Comparison of ENCODE assay signal across 8 cellular contexts in the genomic region with DNA sequence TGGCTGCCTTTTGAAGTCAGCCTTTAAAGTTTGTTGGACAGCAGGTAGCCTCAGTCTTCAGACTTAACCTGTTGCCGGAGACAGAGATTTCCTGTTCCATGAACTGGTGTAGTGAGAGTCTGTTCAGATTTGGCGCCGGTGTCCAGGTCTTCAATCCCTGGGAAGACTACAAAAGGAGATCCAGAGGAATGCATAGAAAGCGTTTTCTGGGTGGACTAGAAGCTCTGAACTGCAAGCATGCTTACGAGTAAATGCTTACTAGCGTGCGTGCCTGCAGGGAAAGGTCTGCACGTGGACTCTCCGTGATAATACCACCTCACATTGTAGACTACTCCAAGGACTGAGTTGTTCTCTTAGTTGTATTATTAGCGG. TPM values are rescaled to one million over a fixed set of nuclear protein-coding genes. Genes with fewer than 3 reads are reported as not detected.
DNase-seq lines count a peak whose midpoint lies in the region; ATAC-seq, FAIRE-seq and TF ChIP-seq lines count a peak whose summit lies in the region.

No MANE protein-coding gene starts in this region.

- H3K36me3 Mint-ChIP-seq in naive thymus-derived CD4-positive, alpha-beta T cell: peaks cover 0 to 8% (median 4%) of the 10 kb centered on the region in 5 donors

- H3K4me1 ChIP-seq in OCI-LY3 (ENCODE audit: low read length): peaks cover 51% of the 10 kb centered on the region
- peaks cover 29 to 39% of the 10 kb centered on the region in 2 donors for H3K4me1 ChIP-seq in naive thymus-derived CD4-positive, alpha-beta T cell (ENCODE audit: control insufficient read depth in 2 of 2, insufficient read depth in 2 of 2, low read length in 2 of 2)

- H4K20me1 ChIP-seq in OCI-LY3 (ENCODE audit: insufficient read depth, low read length): peaks cover 15% of the 10 kb centered on the region

- H3K9me3 Mint-ChIP-seq in naive thymus-derived CD4-positive, alpha-beta T cell: no peaks in the 10 kb centered on the region

- H3K27me3 ChIP-seq in OCI-LY3 (ENCODE audit: low read depth, low read length) (no peaks in the 10 kb centered on the region), dorsolateral prefrontal cortex (no peaks in the 10 kb centered on the region)
- no peaks in the 10 kb centered on the region for H3K27me3 ChIP-seq in naive thymus-derived CD4-positive, alpha-beta T cell (ENCODE audit: control insufficient read depth in 2 of 2, insufficient read depth in 2 of 2, low read length in 2 of 2)

- DNase-seq in GM12892 (ENCODE audit: insufficient read length): no peak
- no peak for DNase-seq in dorsolateral prefrontal cortex
- DNase-seq in naive thymus-derived CD4-positive, alpha-beta T cell: no peak
- DNase-seq in HK-2 (ENCODE audit: unreplicated experiment): no peak
- no peak for DNase-seq in H4 (ENCODE audit: low spot score)
- DNase-seq in D721Med (ENCODE audit: insufficient read length, low spot score): no peak
- no peak for DNase-seq in NCI-H2171 (lab: John Stamatoyannopoulos, UW)

- H3K9ac ChIP-seq in OCI-LY3 (ENCODE audit: low read length): peak overlapping the region; percentile 84

- CTCF ChIA-PET in naive thymus-derived CD4-positive, alpha-beta T cell (lab: Charles Lee): no interaction called here

- POLR2A ChIA-PET in naive thymus-derived CD4-positive, alpha-beta T cell (lab: Charles Lee): interaction anchor here (0.6 to 4.0 kb wide), 3 partner anchors 16 to 38 kb away, joined by 3 to 74 read pairs (median 3); a partner anchor contains a TSS

- TF ChIP-seq CTCF in OCI-LY3 (IDR thresholded peaks at IDR 0.05; ENCODE audit: low read depth, low read length): no peak
- TF ChIP-seq CTCF in dorsolateral prefrontal cortex (IDR thresholded peaks at IDR 0.05 in 54 of 56, conservative IDR thresholded peaks at IDR 0.05 in 2 of 56; ENCODE audit: low read depth in 1 of 56, partially characterized antibody in 56 of 56): no peak
- TF ChIP-seq CTCF in D721Med (IDR thresholded peaks at IDR 0.05; ENCODE audit: insufficient read depth, missing control alignments): no peak

- H3K4me2 ChIP-seq in OCI-LY3 (ENCODE audit: low read length): peak overlapping the region; percentile 88

- peak overlapping the region; percentile 92 for H3K4me3 ChIP-seq in OCI-LY3 (ENCODE audit: low read length)
- H3K4me3 ChIP-seq in dorsolateral prefrontal cortex: peak overlapping the region; percentile 66 to 100 (median 95)
- H3K4me3 ChIP-seq in naive thymus-derived CD4-positive, alpha-beta T cell (ENCODE audit: low read length): peak overlapping the region; percentile 63

- peaks cover 29 to 56% (median 52%) of the 10 kb centered on the region in 7 donors for H3K4me1 Mint-ChIP-seq in naive thymus-derived CD4-positive, alpha-beta T cell

- no peak for TF ChIP-seq POLR2A in GM12892 (IDR thresholded peaks at IDR 0.05; ENCODE audit: low read depth, low read length)

- peak; percentile 17 for FAIRE-seq in GM12892 (lab: Jason Lieb, UNC)
- FAIRE-seq in D721Med (lab: Jason Lieb, UNC): no peak

- peak overlapping the region; percentile 81 to 95 (median 88) for H3K4me3 Mint-ChIP-seq in naive thymus-derived CD4-positive, alpha-beta T cell

- H3K27ac Mint-ChIP-seq in naive thymus-derived CD4-positive, alpha-beta T cell: peak overlapping the region in 5 of 9 donors; percentile 52 to 86 (median 71)

- intact Hi-C loops in dorsolateral prefrontal cortex (cut with DNase I): loop anchor here in 1 of 2 donors (10.0 kb wide), 1 partner anchor 672 kb away; a partner anchor contains a TSS
- intact Hi-C loops in naive thymus-derived CD4-positive, alpha-beta T cell (cut with micrococcal nuclease): loop anchor here (2.0 to 5.0 kb wide), 4 partner anchors 34 to 670 kb away; a partner anchor contains a TSS

- no peaks in the 10 kb centered on the region for H3K9me3 ChIP-seq in OCI-LY3 (ENCODE audit: insufficient read depth, low read length)
- H3K9me3 ChIP-seq in naive thymus-derived CD4-positive, alpha-beta T cell (ENCODE audit: control insufficient read depth in 2 of 3, low read length in 3 of 3): no peaks in the 10 kb centered on the region

- ATAC-seq in naive thymus-derived CD4-positive, alpha-beta T cell: no peak

- H3K36me3 ChIP-seq in OCI-LY3 (replicated peaks; ENCODE audit: low read depth, low read length): peaks cover 11% of the 10 kb centered on the region
- H3K36me3 ChIP-seq in naive thymus-derived CD4-positive, alpha-beta T cell (ENCODE audit: control insufficient read depth in 2 of 3, insufficient read depth in 3 of 3, low read length in 3 of 3): no peaks in the 10 kb centered on the region

- H3K27ac ChIP-seq in OCI-LY3 (ENCODE audit: low read length): peak overlapping the region; percentile 63
- H3K27ac ChIP-seq in dorsolateral prefrontal cortex: peak overlapping the region in 25 of 59 donors; percentile 41 to 93 (median 81)
- H3K27ac ChIP-seq in naive thymus-derived CD4-positive, alpha-beta T cell (ENCODE audit: low read depth, low read length): peak overlapping the region; percentile 86

- no peak overlapping the region for H2AFZ ChIP-seq in OCI-LY3 (ENCODE audit: low read depth, low read length)

- H3K27me3 Mint-ChIP-seq in naive thymus-derived CD4-positive, alpha-beta T cell: peaks cover 0 to 10% (median 6%) of the 10 kb centered on the region in 5 donors

- H3K79me2 ChIP-seq in OCI-LY3 (ENCODE audit: low read length): peaks cover 60% of the 10 kb centered on the region

RNA-seq across cellular contexts. Expression of a gene that starts 0.9 kb away (rescaled TPM):
- polyA plus RNA-seq in GM12892 (2012; ENCODE audit: missing spikeins): 131 TPM
- total RNA-seq in dorsolateral prefrontal cortex: 10 to 100 TPM; 29.9 to 60.2 (median 46.6) TPM
- total RNA-seq in naive thymus-derived CD4-positive, alpha-beta T cell: 10 to 100 TPM; 30.1 to 72.9 (median 37.0) TPM
- polyA plus RNA-seq in naive thymus-derived CD4-positive, alpha-beta T cell: 10 to 100 TPM; 69.8 to 74.7 TPM
- total RNA-seq in H4 (2014; rRNA removed; shearing (Covaris generic)): 163 and 181 TPM in 2 replicates

RNA-seq across cellular contexts. Expression of a gene that starts 26.4 kb away (rescaled TPM):
- polyA plus RNA-seq in GM12892 (2012; ENCODE audit: missing spikeins): 2.3 TPM
- 1 to 10 TPM; 1.8 to 9.0 (median 5.0) TPM for total RNA-seq in dorsolateral prefrontal cortex
- 10 to 100 TPM in 3 of 5 experiments, 1 to 10 TPM in 2; 2.6 to 12.5 (median 10.2) TPM for total RNA-seq in naive thymus-derived CD4-positive, alpha-beta T cell
- polyA plus RNA-seq in naive thymus-derived CD4-positive, alpha-beta T cell: 10 to 100 TPM; 25.2 to 36.5 TPM
- total RNA-seq in H4 (2014; rRNA removed; shearing (Covaris generic)): 1.3 and 2.2 TPM in 2 replicates
